8 cellular contexts compared by ENCODE assay signal in genomic region chr1:112509005-112509659, GRCh38. TPM values are rescaled to one million over a fixed set of nuclear protein-coding genes. Genes with fewer than 3 reads are reported as not detected.
DNase-seq lines count a peak whose midpoint lies in the region; ATAC-seq, FAIRE-seq and TF ChIP-seq lines count a peak whose summit lies in the region.

No MANE protein-coding gene starts in this region.

- FAIRE-seq in RCC 7860 (lab: Jason Lieb, UNC): no peak

- no peaks in the 10 kb centered on the region for H3K4me1 Mint-ChIP-seq in activated T-helper 1 cell treated with anti-CD3 and anti-CD28 coated beads, Interleukin-12 subunit alpha, Interleukin-12 subunit beta, Interleukin-2, Interleukin-4 antibody, amounts not matched to agents 30 ng/mL and 10 ng/mL and 1 ng/mL, durations not matched to agents 14 hours and 24 hours and 36 hours (ENCODE audit: low read depth)

- no peaks in the 10 kb centered on the region for H3K36me3 ChIP-seq in ACC112 (ENCODE audit: insufficient read depth, low read length)

- no peaks in the 10 kb centered on the region for H3K79me2 ChIP-seq in ACC112 (ENCODE audit: control insufficient read depth, insufficient read depth, low read length, unreplicated experiment)

- no peaks in the 10 kb centered on the region for H3K9me3 Mint-ChIP-seq in activated T-helper 1 cell treated with anti-CD3 and anti-CD28 coated beads, Interleukin-12 subunit alpha, Interleukin-12 subunit beta, Interleukin-2, Interleukin-4 antibody, amounts not matched to agents 30 ng/mL and 10 ng/mL and 1 ng/mL, durations not matched to agents 14 hours and 24 hours and 36 hours

- H2AFZ ChIP-seq in ACC112 (ENCODE audit: low read length, unreplicated experiment): peak overlapping the region; percentile 95

- H3K36me3 Mint-ChIP-seq in activated T-helper 1 cell treated with anti-CD3 and anti-CD28 coated beads, Interleukin-12 subunit alpha, Interleukin-12 subunit beta, Interleukin-2, Interleukin-4 antibody, amounts not matched to agents 30 ng/mL and 10 ng/mL and 1 ng/mL, durations not matched to agents 14 hours and 24 hours and 36 hours (ENCODE audit: low read depth): peaks cover 1% of the 10 kb centered on the region

- peaks cover 46% of the 10 kb centered on the region for H3K27me3 Mint-ChIP-seq in activated T-helper 1 cell treated with anti-CD3 and anti-CD28 coated beads, Interleukin-12 subunit alpha, Interleukin-12 subunit beta, Interleukin-2, Interleukin-4 antibody, amounts not matched to agents 30 ng/mL and 10 ng/mL and 1 ng/mL, durations not matched to agents 14 hours and 24 hours and 36 hours (ENCODE audit: insufficient read depth)

- H3K27me3 ChIP-seq in ACC112 (ENCODE audit: insufficient read depth, low read length): peaks cover 32% of the 10 kb centered on the region

- TF ChIP-seq POLR2A in GM18505 (IDR thresholded peaks at IDR 0.05; ENCODE audit: borderline replicate concordance, extremely low read depth, insufficient read depth, insufficient read length): no peak

- TF ChIP-seq CTCF in HFF-Myc (IDR thresholded peaks at IDR 0.05; ENCODE audit: low read depth, low read length, missing control alignments): no peak

- H3K27ac ChIP-seq in ACC112 (ENCODE audit: low read depth, low read length): no peak overlapping the region

- H3K27ac Mint-ChIP-seq in activated T-helper 1 cell treated with anti-CD3 and anti-CD28 coated beads, Interleukin-12 subunit alpha, Interleukin-12 subunit beta, Interleukin-2, Interleukin-4 antibody, amounts not matched to agents 30 ng/mL and 10 ng/mL and 1 ng/mL, durations not matched to agents 14 hours and 24 hours and 36 hours: no peak overlapping the region

- intact Hi-C loops in activated T-helper 1 cell treated with anti-CD3 and anti-CD28 coated beads, Interleukin-12 subunit alpha, Interleukin-12 subunit beta, Interleukin-2, Interleukin-4 antibody, amounts not matched to agents 30 ng/mL and 10 ng/mL and 1 ng/mL, durations not matched to agents 14 hours and 24 hours and 36 hours (cut with micrococcal nuclease): loop anchor here (10.0 kb wide), 1 partner anchor 166 kb away; the partner anchor contains the start of gene MOV10
- intact Hi-C loops in left cardiac atrium (cut with DNase I): loop anchor here in 1 of 2 donors (10.0 kb wide), 1 partner anchor 106 kb away; the partner anchor contains the start of genes CAPZA1 and ST7L
- intact Hi-C loops in sciatic nerve (cut with DNase I): loop anchor here (10.0 kb wide), 1 partner anchor 206 kb away; the partner anchor contains the start of gene PPM1J

- ATAC-seq in left cardiac atrium (peak; percentile 27 to 37), sciatic nerve (peak; percentile 24), GM18505 (IDR thresholded peaks at IDR 0.05; ENCODE audit: unreplicated experiment) (no peak)

- H3K4me1 ChIP-seq in ACC112 (ENCODE audit: control insufficient read depth, insufficient read depth, low read length, unreplicated experiment): peaks cover 8% of the 10 kb centered on the region

- H3K4me3 Mint-ChIP-seq in activated T-helper 1 cell treated with anti-CD3 and anti-CD28 coated beads, Interleukin-12 subunit alpha, Interleukin-12 subunit beta, Interleukin-2, Interleukin-4 antibody, amounts not matched to agents 30 ng/mL and 10 ng/mL and 1 ng/mL, durations not matched to agents 14 hours and 24 hours and 36 hours: peak overlapping the region; percentile 64

- no peak for DNase-seq in HFF-Myc (ENCODE audit: extremely low read depth, low read depth)
- no peak for DNase-seq in activated T-helper 1 cell treated with anti-CD3 and anti-CD28 coated beads, Interleukin-12 subunit alpha, Interleukin-12 subunit beta, Interleukin-2, Interleukin-4 antibody, amounts not matched to agents 30 ng/mL and 10 ng/mL and 1 ng/mL, durations not matched to agents 14 hours and 24 hours and 36 hours (ENCODE audit: low spot score)
- DNase-seq in left cardiac atrium: peak; percentile 39
- no peak for DNase-seq in sciatic nerve (ENCODE audit: low spot score)
- no peak for DNase-seq in RCC 7860 (ENCODE audit: low spot score)
- DNase-seq in NCI-H226: no peak

- peak overlapping the region; percentile 76 for H3K4me3 ChIP-seq in ACC112 (ENCODE audit: low read depth, low read length)
- peak overlapping the region; percentile 42 for H3K4me3 ChIP-seq in HFF-Myc (replicated peaks; ENCODE audit: low read depth, low read length)

RNA-seq across cellular contexts. Expression of gene WNT2B, which starts 0.4 kb away (rescaled TPM):
- 0.05 and 0.10 TPM in 2 replicates for total RNA-seq in activated T-helper 1 cell treated with anti-CD3 and anti-CD28 coated beads, Interleukin-12 subunit alpha, Interleukin-12 subunit beta, Interleukin-2, Interleukin-4 antibody, amounts not matched to agents 30 ng/mL and 10 ng/mL and 1 ng/mL, durations not matched to agents 14 hours and 24 hours and 36 hours
- total RNA-seq in left cardiac atrium: 1 to 10 TPM; 4.0 to 4.7 TPM
- 10.9 TPM for total RNA-seq in sciatic nerve
